Comparison of ENCODE assay signal across 2 cellular contexts in genomic region chr22:23909258-23909898, GRCh38.
TF ChIP-seq lines count a peak whose summit lies in the region.

No MANE protein-coding gene starts in this region.

TF ChIP-seq in liver, 16 proteins besides CTCF, POLR2A, EP300 and RAD21:
- TF ChIP-seq FOXA2 (IDR thresholded peaks at IDR 0.05) (no peak), YY1 (IDR thresholded peaks at IDR 0.05) (peak; percentile 55), JUND (IDR thresholded peaks at IDR 0.05) (no peak)
- TF ChIP-seq, protein P1, sequence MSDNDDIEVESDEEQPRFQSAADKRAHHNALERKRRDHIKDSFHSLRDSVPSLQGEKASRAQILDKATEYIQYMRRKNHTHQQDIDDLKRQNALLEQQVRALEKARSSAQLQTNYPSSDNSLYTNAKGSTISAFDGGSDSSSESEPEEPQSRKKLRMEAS (IDR thresholded peaks at IDR 0.05), result no peak

TF ChIP-seq in HepG2, 621 proteins besides CTCF, POLR2A, EP300 and RAD21:
- TF ChIP-seq SMYD3 (CRISPR knock-in tag; IDR thresholded peaks at IDR 0.05) (no peak), HDAC1 (CRISPR knock-in tag; IDR thresholded peaks at IDR 0.05) (no peak), ZNF460 (CRISPR knock-in tag; IDR thresholded peaks at IDR 0.05; ENCODE audit: borderline replicate concordance) (no peak), ZNF609 (CRISPR knock-in tag; IDR thresholded peaks at IDR 0.05; ENCODE audit: borderline replicate concordance) (no peak), KLF13 (CRISPR knock-in tag; IDR thresholded peaks at IDR 0.05) (no peak), ARHGAP35 (CRISPR knock-in tag; IDR thresholded peaks at IDR 0.05; ENCODE audit: borderline replicate concordance) (no peak), ZNF564 (CRISPR knock-in tag; IDR thresholded peaks at IDR 0.05) (no peak), ONECUT2 (CRISPR knock-in tag; IDR thresholded peaks at IDR 0.05) (no peak), ZNF333 (CRISPR knock-in tag; IDR thresholded peaks at IDR 0.05; ENCODE audit: borderline replicate concordance) (no peak), ZNF12 (CRISPR knock-in tag; IDR thresholded peaks at IDR 0.05) (no peak), ZNF552 (CRISPR knock-in tag; IDR thresholded peaks at IDR 0.05; ENCODE audit: borderline replicate concordance) (no peak), ZNF235 (CRISPR knock-in tag; IDR thresholded peaks at IDR 0.05; ENCODE audit: borderline replicate concordance) (no peak), CREM (IDR thresholded peaks at IDR 0.05) (no peak), CREM (CRISPR knock-in tag; IDR thresholded peaks at IDR 0.05) (no peak), UBTF (CRISPR knock-in tag; IDR thresholded peaks at IDR 0.05) (no peak)
- TF ChIP-seq, protein P2, sequence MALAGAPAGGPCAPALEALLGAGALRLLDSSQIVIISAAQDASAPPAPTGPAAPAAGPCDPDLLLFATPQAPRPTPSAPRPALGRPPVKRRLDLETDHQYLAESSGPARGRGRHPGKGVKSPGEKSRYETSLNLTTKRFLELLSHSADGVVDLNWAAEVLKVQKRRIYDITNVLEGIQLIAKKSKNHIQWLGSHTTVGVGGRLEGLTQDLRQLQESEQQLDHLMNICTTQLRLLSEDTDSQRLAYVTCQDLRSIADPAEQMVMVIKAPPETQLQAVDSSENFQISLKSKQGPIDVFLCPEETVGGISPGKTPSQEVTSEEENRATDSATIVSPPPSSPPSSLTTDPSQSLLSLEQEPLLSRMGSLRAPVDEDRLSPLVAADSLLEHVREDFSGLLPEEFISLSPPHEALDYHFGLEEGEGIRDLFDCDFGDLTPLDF (CRISPR knock-in tag; IDR thresholded peaks at IDR 0.05), result no peak
- TF ChIP-seq, protein P3, sequence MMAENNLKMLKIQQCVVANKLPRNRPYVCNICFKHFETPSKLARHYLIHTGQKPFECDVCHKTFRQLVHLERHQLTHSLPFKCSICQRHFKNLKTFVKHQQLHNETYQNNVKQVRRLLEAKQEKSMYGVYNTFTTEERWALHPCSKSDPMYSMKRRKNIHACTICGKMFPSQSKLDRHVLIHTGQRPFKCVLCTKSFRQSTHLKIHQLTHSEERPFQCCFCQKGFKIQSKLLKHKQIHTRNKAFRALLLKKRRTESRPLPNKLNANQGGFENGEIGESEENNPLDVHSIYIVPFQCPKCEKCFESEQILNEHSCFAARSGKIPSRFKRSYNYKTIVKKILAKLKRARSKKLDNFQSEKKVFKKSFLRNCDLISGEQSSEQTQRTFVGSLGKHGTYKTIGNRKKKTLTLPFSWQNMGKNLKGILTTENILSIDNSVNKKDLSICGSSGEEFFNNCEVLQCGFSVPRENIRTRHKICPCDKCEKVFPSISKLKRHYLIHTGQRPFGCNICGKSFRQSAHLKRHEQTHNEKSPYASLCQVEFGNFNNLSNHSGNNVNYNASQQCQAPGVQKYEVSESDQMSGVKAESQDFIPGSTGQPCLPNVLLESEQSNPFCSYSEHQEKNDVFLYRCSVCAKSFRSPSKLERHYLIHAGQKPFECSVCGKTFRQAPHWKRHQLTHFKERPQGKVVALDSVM (CRISPR knock-in tag; IDR thresholded peaks at IDR 0.05), result no peak
TF ChIP-seq in HepG2: peak in this region for 0.
